In genomic region chr2:70454936-70455544, GRCh38 we compare ENCODE assay signal across 14 cellular contexts.
A peak's percentile ranks its signal among the peaks of the same experiment; 100 is the strongest.
DNase-seq lines count a peak whose midpoint lies in the region; ATAC-seq and TF ChIP-seq lines count a peak whose summit lies in the region.
"Had no signal": no experiment of that assay in that cellular context is flagged by ENCODE, and none has a peak within 500 bp of the region (broad histone marks: within the 10 kb centered on the region; RNA-seq: fewer than 3 reads in every experiment).

No MANE protein-coding gene starts in this region.

- no peak overlapping the region for H2BK20ac ChIP-seq in H9 (ENCODE audit: low read depth, low read length, poor library complexity, severe bottlenecking)

- no peak overlapping the region; the same call in 1 of the 2 replicates for H3K14ac ChIP-seq in H9 (ENCODE audit: insufficient read depth, low read length)

- H3K9me3 ChIP-seq in H9 (ENCODE audit: control insufficient read depth, low read depth, low read length), result no peaks in the 10 kb centered on the region

- no peak overlapping the region for H3T11ph ChIP-seq in H9 (ENCODE audit: low read length)

- H3K9me3 Mint-ChIP-seq in H9, result no peaks in the 10 kb centered on the region
- H3K9me3 Mint-ChIP-seq: CD4-positive, alpha-beta T cell; HFFc6 had no signal

- H3K4ac ChIP-seq in H9 (ENCODE audit: low read depth, low read length), result no peak overlapping the region

- no peaks in the 10 kb centered on the region for H3K79me1 ChIP-seq in H9 (ENCODE audit: insufficient read depth, low read depth, low read length, poor library complexity, severe bottlenecking)

- H3K27ac ChIP-seq in epithelial cell of prostate (peak overlapping the region; percentile 61), H9 (ENCODE audit: insufficient read length, low read depth, low read length) (no peak overlapping the region)

- no peak for TF ChIP-seq CTCF in H9 (conservative IDR thresholded peaks at IDR 0.05)

- no peak overlapping the region for H4K5ac ChIP-seq in H9 (ENCODE audit: insufficient read length, low read depth, low read length)

- H2BK5ac ChIP-seq in H9 (ENCODE audit: insufficient read length, low read length), result no peak overlapping the region

- no peaks in the 10 kb centered on the region for H3K4me1 ChIP-seq in H9 (ENCODE audit: insufficient read depth, low read length)

- no peak overlapping the region for H3K56ac ChIP-seq in H9 (ENCODE audit: insufficient read length, low read depth, low read length)

- no peak overlapping the region for H2BK120ac ChIP-seq in H9 (ENCODE audit: low read depth, low read length, poor library complexity, severe bottlenecking)

- no peak overlapping the region for H2BK12ac ChIP-seq in H9 (ENCODE audit: insufficient read length, low read depth, low read length)

- no peaks in the 10 kb centered on the region for H3K23me2 ChIP-seq in H9 (ENCODE audit: insufficient read length, low read depth, low read length, poor library complexity, severe bottlenecking)

- H3K27me3 Mint-ChIP-seq in H9 (ENCODE audit: low read depth), result no peaks in the 10 kb centered on the region
- H3K27me3 Mint-ChIP-seq: CD4-positive, alpha-beta T cell had no signal

- H3K79me2 ChIP-seq in H9 (ENCODE audit: insufficient read depth, low read length), result no peaks in the 10 kb centered on the region

- no peak overlapping the region for H3K27ac Mint-ChIP-seq in H9
- H3K27ac Mint-ChIP-seq: B cell; CD4-positive, alpha-beta T cell; HFFc6 had no signal

- H3K27me3 ChIP-seq in H9 (ENCODE audit: insufficient read depth, low read length), result no peaks in the 10 kb centered on the region

- H3K18ac ChIP-seq in H9 (ENCODE audit: insufficient read length, low read depth, low read length), result no peak overlapping the region

- peak; percentile 48 for DNase-seq in activated CD8-positive, alpha-beta memory T cell treated with anti-CD3 and anti-CD28 coated beads for 24 hours
- DNase-seq in activated CD8-positive, alpha-beta memory T cell treated with anti-CD3 and anti-CD28 coated beads, Interleukin-2, amount 50 U/mL, for 4 hours, result no peak
- peak; percentile 21 for DNase-seq in OCI-M1 (lab: John Stamatoyannopoulos, UW)
- no peak for DNase-seq in epithelial cell of prostate (ENCODE audit: low read depth, low spot score)
- DNase-seq in H9, result no peak
- no peak for DNase-seq in GDM1 (lab: John Stamatoyannopoulos, UW)
- DNase-seq: C1 segment of cervical spinal cord; Calu3; CD4-positive, alpha-beta T cell; DMS 273 treated with DMSO at 0.1 percent for 48 hours; HCEC 1CT; HFFc6 had no signal

- no peaks in the 10 kb centered on the region for H3K36me3 Mint-ChIP-seq in H9 (ENCODE audit: insufficient read depth in 1 of 3, low read depth in 3 of 3)

- H3K4me2 ChIP-seq in H9 (ENCODE audit: insufficient read depth, insufficient read length, low read length), result no peak overlapping the region

- H4K8ac ChIP-seq in H9 (replicated peaks; ENCODE audit: insufficient read length, low read depth, low read length), result no peak overlapping the region

- no peak overlapping the region for H3K4me3 Mint-ChIP-seq in H9
- H3K4me3 Mint-ChIP-seq: B cell; CD4-positive, alpha-beta T cell; HFFc6 had no signal

- H4K91ac ChIP-seq in H9 (ENCODE audit: insufficient read length, low read depth, low read length), result no peak overlapping the region

- no peak overlapping the region for H3K23ac ChIP-seq in H9 (ENCODE audit: insufficient read length, low read depth, low read length)

- H3K9ac ChIP-seq in H9 (ENCODE audit: extremely low read depth, insufficient read length, low read length), result no peak overlapping the region

- peaks cover 27 to 29% of the 10 kb centered on the region in 2 experiments for H3K4me1 Mint-ChIP-seq in H9
- H3K4me1 Mint-ChIP-seq: B cell had no signal

- no peak overlapping the region for H2BK15ac ChIP-seq in H9 (ENCODE audit: low read depth, low read length)

- no CpG with 5 or more reads among the region's 3 CpGs for WGBS in H9 (ENCODE audit: extremely low coverage, insufficient read length, low lambda C conversion rate)

- no peak for ATAC-seq in HG03139 (IDR thresholded peaks at IDR 0.05; ENCODE audit: unreplicated experiment)

- H4K20me1 ChIP-seq in H9 (ENCODE audit: control insufficient read depth, insufficient read depth, insufficient read length), result no peaks in the 10 kb centered on the region

- no peak overlapping the region for H2AK5ac ChIP-seq in H9 (ENCODE audit: insufficient read length, low read length)

- no peak overlapping the region for H2AFZ ChIP-seq in H9 (ENCODE audit: low read length)

Comparison
In these comparisons a context has a peak if more than half of its experiments do, and no peak if none do; other contexts are left out.
1. DNase-seq: peak in activated CD8-positive, alpha-beta memory T cell treated with anti-CD3 and anti-CD28 coated beads for 24 hours (single experiment) and OCI-M1 (single experiment); none in activated CD8-positive, alpha-beta memory T cell treated with anti-CD3 and anti-CD28 coated beads, Interleukin-2, amount 50 U/mL, for 4 hours (single experiment), epithelial cell of prostate (single experiment), H9 (single experiment) and GDM1 (single experiment).